18 cellular contexts compared by ENCODE assay signal in the genomic region with DNA sequence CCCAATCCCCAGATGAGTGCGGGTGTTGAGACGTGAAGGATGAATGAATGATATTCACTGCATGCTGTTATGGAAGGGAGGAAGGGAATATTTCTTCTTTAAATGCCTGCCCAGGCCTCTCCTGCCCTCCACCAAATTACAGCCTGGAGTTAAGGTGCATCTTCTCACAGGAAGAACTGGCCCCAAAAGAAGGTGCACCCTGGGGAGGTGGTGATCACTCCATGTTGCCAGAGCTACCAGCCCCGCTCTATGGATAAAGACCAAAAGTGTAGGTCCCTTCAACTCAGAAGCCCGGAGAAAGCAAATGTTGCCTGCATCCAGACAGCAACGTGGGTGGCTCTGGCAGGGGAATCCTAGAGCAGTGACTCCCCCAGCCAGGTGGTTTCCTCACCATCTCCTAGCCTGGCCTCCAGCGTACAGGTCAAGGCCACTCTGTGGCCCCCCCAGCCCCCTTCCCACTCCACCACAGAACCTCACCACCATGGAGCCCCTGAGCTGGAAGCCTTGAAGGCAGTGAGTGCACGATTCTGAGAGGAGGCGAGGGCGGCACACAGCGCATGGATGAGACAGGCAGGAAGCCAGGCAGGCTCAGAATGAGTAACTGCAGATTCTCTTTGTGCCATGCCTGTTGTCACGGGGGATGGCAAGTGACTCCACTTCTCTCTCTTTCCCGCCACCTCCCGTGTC. TPM values are rescaled to one million over a fixed set of nuclear protein-coding genes. Genes with fewer than 3 reads are reported as not detected.
DNase-seq lines count a peak whose midpoint lies in the region; ATAC-seq, FAIRE-seq and TF ChIP-seq lines count a peak whose summit lies in the region.
"Had no signal": no experiment of that assay in that cellular context is flagged by ENCODE, and none has a peak within 500 bp of the region (broad histone marks: within the 10 kb centered on the region; RNA-seq: fewer than 3 reads in every experiment).

No MANE protein-coding gene starts in this region.

- H3K9me3 Mint-ChIP-seq in CD14-positive monocyte: peaks cover 0 to 4% (median 3%) of the 10 kb centered on the region in 7 donors

- H3K27me3 Mint-ChIP-seq in CD14-positive monocyte (ENCODE audit: low read depth in 3 of 3): peaks cover 30 to 53% (median 34%) of the 10 kb centered on the region in 3 donors

- ATAC-seq in HG02884 (IDR thresholded peaks at IDR 0.05; ENCODE audit: unreplicated experiment): no peak

- FAIRE-seq in bronchial epithelial cell (lab: Jason Lieb, UNC): peak; percentile 13

- H3K27me3 ChIP-seq in H7 (ENCODE audit: control insufficient read depth, insufficient read depth, low read length) (peaks cover 40% of the 10 kb centered on the region), bronchial epithelial cell (ENCODE audit: control insufficient read depth, insufficient read depth, low read length) (peaks cover 4% of the 10 kb centered on the region)
- H3K27me3 ChIP-seq: ovary had no signal

- peak overlapping the region in 1 of 2 donors; percentile 46 for H3K4me3 Mint-ChIP-seq in CD14-positive monocyte

- H3K36me3 Mint-ChIP-seq in CD14-positive monocyte: peaks cover 3 to 10% of the 10 kb centered on the region in 2 donors

- TF ChIP-seq CTCF in CD14-positive monocyte (IDR thresholded peaks at IDR 0.05) (no peak), bronchial epithelial cell (IDR thresholded peaks at IDR 0.05; ENCODE audit: insufficient read depth, low read length, severe bottlenecking) (no peak)

- H3K4me3 ChIP-seq in H7 (ENCODE audit: insufficient read depth, low read depth, low read length) (no peak overlapping the region), bronchial epithelial cell (ENCODE audit: low read depth, low read length) (no peak overlapping the region)
- H3K4me3 ChIP-seq: BLaER1 treated with 17β-estradiol and CSF1 and Interleukin-3, amounts not matched to agents 10 nM and 100 nM; ovary had no signal

- H3K36me3 ChIP-seq in H7 (replicated peaks; ENCODE audit: control insufficient read depth, insufficient read depth, low read length): no peaks in the 10 kb centered on the region
- no peaks in the 10 kb centered on the region for H3K36me3 ChIP-seq in bronchial epithelial cell (ENCODE audit: control insufficient read depth, insufficient read depth, low read length)
- H3K36me3 ChIP-seq: BLaER1 treated with 17β-estradiol and CSF1 and Interleukin-3, amounts not matched to agents 10 nM and 100 nM; ovary had no signal

- peaks cover 27% of the 10 kb centered on the region for H3K4me1 Mint-ChIP-seq in CD14-positive monocyte

- no peak overlapping the region for H3K27ac Mint-ChIP-seq in CD14-positive monocyte

- intact Hi-C loops in CD14-positive monocyte (cut with micrococcal nuclease): loop anchor here in 1 of 2 donors (10.0 kb wide), 1 partner anchor 246 kb away; no protein-coding TSS in a partner anchor

- DNase-seq in CD14-positive monocyte (ENCODE audit: low spot score) (peak; percentile 23), H7 (peak; percentile 22), bronchial epithelial cell (ENCODE audit: low read depth) (no peak), occipital lobe (lab: John Stamatoyannopoulos, UW) (peak; percentile 76), LoVo (ENCODE audit: low spot score) (no peak), glomerular visceral epithelial cell (ENCODE audit: extremely low spot score) (no peak)
- no peak for DNase-seq in stimulated activated naive CD4-positive, alpha-beta T cell treated with Interleukin-2 at 50 U/mL for 16 hours (lab: John Stamatoyannopoulos, UW)
- DNase-seq: effector memory CD4-positive, alpha-beta T cell; Karpas-422; mesendoderm; NCI-H1930; NCI-H748 treated with DMSO at 0.1 percent for 48 hours; ovary; SIG-M5; T1000 had no signal

RNA-seq across cellular contexts. Expression of a gene that starts 3.5 kb away (rescaled TPM):
- 10 to 100 TPM; 15.5 to 16.0 TPM for polyA plus RNA-seq in CD14-positive monocyte
- total RNA-seq in H7 (2014; rRNA removed; shearing (Covaris generic)): 1.9 and 2.2 TPM in 2 replicates
- total RNA-seq in bronchial epithelial cell (4.2 and 5.8 TPM in 2 replicates), occipital lobe (0.16 TPM)
- total RNA-seq: fibroblast of villous mesenchyme had no signal

Comparison
In these comparisons a context has a peak if more than half of its experiments do, and no peak if none do; other contexts are left out.
1. DNase-seq: peak in CD14-positive monocyte (single experiment), H7 (single experiment) and occipital lobe (single experiment); none in bronchial epithelial cell (single experiment), LoVo (single experiment), stimulated activated naive CD4-positive, alpha-beta T cell treated with Interleukin-2 at 50 U/mL for 16 hours (single experiment) and glomerular visceral epithelial cell (single experiment).